ENCODE assay signal across 18 cellular contexts in the genomic region with DNA sequence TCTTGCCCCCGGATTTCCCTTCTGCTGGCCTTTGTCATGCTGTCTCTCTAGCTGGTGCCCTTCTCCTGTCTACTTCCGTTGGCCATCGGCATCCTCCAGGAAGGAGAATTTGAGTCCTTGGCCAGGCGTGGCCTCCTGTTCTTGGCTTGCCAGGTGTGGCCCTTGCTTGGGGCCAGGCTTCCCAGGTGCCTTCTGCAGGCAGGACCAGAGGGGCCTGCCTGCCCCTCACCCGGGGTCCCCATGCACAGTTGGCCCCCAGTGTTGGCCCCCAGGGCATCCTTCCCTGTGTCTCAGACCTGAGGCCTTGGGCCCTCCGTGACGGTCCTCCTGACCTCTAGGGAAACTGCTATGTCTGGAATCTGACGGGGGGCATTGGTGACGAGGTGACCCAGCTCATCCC. TPM values are rescaled to one million over a fixed set of nuclear protein-coding genes. Genes with fewer than 3 reads are reported as not detected.
DNase-seq lines count a peak whose midpoint lies in the region; ATAC-seq, FAIRE-seq and TF ChIP-seq lines count a peak whose summit lies in the region.
"Had no signal": no experiment of that assay in that cellular context is flagged by ENCODE, and none has a peak within 500 bp of the region (broad histone marks: within the 10 kb centered on the region; RNA-seq: fewer than 3 reads in every experiment).

No MANE protein-coding gene starts in this region.

- H3K9me3 ChIP-seq in astrocyte (ENCODE audit: insufficient read depth, low read depth, low read length), result no peaks in the 10 kb centered on the region
- no peaks in the 10 kb centered on the region for H3K9me3 ChIP-seq in small intestine (ENCODE audit: control insufficient read depth, low read depth)
- no peaks in the 10 kb centered on the region for H3K9me3 ChIP-seq in Karpas-422 (ENCODE audit: low read length)
- H3K9me3 ChIP-seq: A549, upper lobe of right lung had no signal

- peak overlapping the region; percentile 83 for H3K4me3 Mint-ChIP-seq in activated CD4-positive, alpha-beta T cell treated with anti-CD3 and anti-CD28 coated beads for 36 hours
- H3K4me3 Mint-ChIP-seq in GM23338 (peak overlapping the region; percentile 54; the same call in 2 of the 3 replicates), astrocyte (ENCODE audit: unreplicated experiment) (peak overlapping the region; percentile 68), neural crest cell (peak overlapping the region; percentile 87)

- 89 to 91% (median 91%) methylated on average over 9 of the region's 9 CpGs for WGBS in small intestine, 3 donors

- peaks cover 30% of the 10 kb centered on the region for H3K36me3 Mint-ChIP-seq in activated CD4-positive, alpha-beta T cell treated with anti-CD3 and anti-CD28 coated beads for 36 hours (ENCODE audit: low read depth)
- H3K36me3 Mint-ChIP-seq in GM23338 (ENCODE audit: low read depth) (peaks cover 26% of the 10 kb centered on the region), astrocyte (ENCODE audit: low read depth, unreplicated experiment) (peaks cover 4% of the 10 kb centered on the region), neural crest cell (ENCODE audit: low read depth) (peaks cover 5% of the 10 kb centered on the region)

- H3K27me3 Mint-ChIP-seq in activated CD4-positive, alpha-beta T cell treated with anti-CD3 and anti-CD28 coated beads for 36 hours, result no peaks in the 10 kb centered on the region
- H3K27me3 Mint-ChIP-seq in GM23338 (ENCODE audit: insufficient read depth, low read depth, poor library complexity) (peaks cover 16% of the 10 kb centered on the region), astrocyte (ENCODE audit: low read depth, unreplicated experiment) (peaks cover 2% of the 10 kb centered on the region), neural crest cell (ENCODE audit: low read depth) (peaks cover 2% of the 10 kb centered on the region)

- H3K9ac ChIP-seq in astrocyte (ENCODE audit: low read length) (no peak overlapping the region), Karpas-422 (ENCODE audit: low read length) (no peak overlapping the region)

- H3K9me2 ChIP-seq in GM23338 (ENCODE audit: insufficient read depth) (no peaks in the 10 kb centered on the region), Karpas-422 (replicated peaks; ENCODE audit: insufficient read depth, low read length) (no peaks in the 10 kb centered on the region)

- no peak overlapping the region for H3K4me3 ChIP-seq in GM23338
- H3K4me3 ChIP-seq in astrocyte (ENCODE audit: insufficient read depth, low read depth, low read length), result no peak overlapping the region
- H3K4me3 ChIP-seq in small intestine (ENCODE audit: low read depth in 1 of 2, low read length in 2 of 2), result no peak overlapping the region
- H3K4me3 ChIP-seq in Karpas-422 (ENCODE audit: low read length), result no peak overlapping the region
- H3K4me3 ChIP-seq: A549, upper lobe of right lung had no signal

- DNase-seq in activated CD4-positive, alpha-beta T cell treated with anti-CD3 and anti-CD28 coated beads for 36 hours, result no peak
- DNase-seq in activated CD4-positive, alpha-beta T cell treated with anti-CD3 and anti-CD28 coated beads, Interleukin-2, amount 50 U/mL, for 1 hour, result no peak
- DNase-seq in GM23338 (ENCODE audit: low spot score) (no peak), astrocyte (ENCODE audit: low read depth) (no peak), neural crest cell (ENCODE audit: low read depth, low spot score) (no peak), small intestine (no peak), Karpas-422 (no peak)
- DNase-seq: activated CD8-positive, alpha-beta memory T cell treated with anti-CD3 and anti-CD28 coated beads, Interleukin-2, amount 50 U/mL, for 48 hours; amniotic stem cell; cerebellar nuclear complex; hippocampal formation; NCI-H774; stimulated activated naive CD4-positive, alpha-beta T cell; upper lobe of right lung had no signal

- H2AFZ ChIP-seq in GM23338 (no peak overlapping the region), astrocyte (ENCODE audit: low read depth, low read length) (no peak overlapping the region), Karpas-422 (ENCODE audit: low read length) (no peak overlapping the region)

- H3K27me3 ChIP-seq in GM23338 (ENCODE audit: insufficient read depth) (no peaks in the 10 kb centered on the region), astrocyte (ENCODE audit: insufficient read depth, low read length) (no peaks in the 10 kb centered on the region), small intestine (ENCODE audit: control insufficient read depth in 2 of 2, insufficient read depth in 2 of 2, low read length in 2 of 2) (no peaks in the 10 kb centered on the region), Karpas-422 (ENCODE audit: low read length) (no peaks in the 10 kb centered on the region)
- H3K27me3 ChIP-seq: upper lobe of right lung had no signal

- peaks cover 9% of the 10 kb centered on the region for H4K20me1 ChIP-seq in GM23338 (replicated peaks; ENCODE audit: insufficient read depth)
- H4K20me1 ChIP-seq in astrocyte (ENCODE audit: insufficient read depth, low read length), result peaks cover 21% of the 10 kb centered on the region
- H4K20me1 ChIP-seq in Karpas-422 (ENCODE audit: insufficient read depth, low read depth, low read length), result peaks cover 7% of the 10 kb centered on the region; the same call in 1 of the 2 replicates

- POLR2A ChIA-PET in activated CD4-positive, alpha-beta T cell treated with anti-CD3 and anti-CD28 coated beads for 36 hours (lab: Charles Lee), result no interaction called here

- H3K79me2 ChIP-seq in GM23338 (replicated peaks; ENCODE audit: insufficient read depth) (peaks cover 6% of the 10 kb centered on the region; the same call in 1 of the 2 replicates), astrocyte (ENCODE audit: insufficient read depth, low read length) (peaks cover 31% of the 10 kb centered on the region), Karpas-422 (ENCODE audit: low read length) (peaks cover 35% of the 10 kb centered on the region)

- H3K27ac ChIP-seq in GM23338 (ENCODE audit: low read depth), result no peak overlapping the region
- no peak overlapping the region for H3K27ac ChIP-seq in astrocyte (ENCODE audit: low read depth, low read length)
- H3K27ac ChIP-seq in small intestine (ENCODE audit: low read depth in 1 of 2, low read length in 1 of 2), result no peak overlapping the region
- no peak overlapping the region for H3K27ac ChIP-seq in Karpas-422 (ENCODE audit: low read length)
- H3K27ac ChIP-seq: A549, upper lobe of right lung had no signal

- H3K4me1 ChIP-seq in GM23338 (ENCODE audit: insufficient read depth) (peaks cover 7% of the 10 kb centered on the region; the same call in 1 of the 2 replicates), astrocyte (ENCODE audit: insufficient read depth, low read length) (peaks cover 19% of the 10 kb centered on the region), small intestine (ENCODE audit: control insufficient read depth in 2 of 2, insufficient read depth in 1 of 2, low read depth in 1 of 2, low read length in 1 of 2) (peaks cover 0 to 3% of the 10 kb centered on the region in 2 donors), Karpas-422 (ENCODE audit: low read length) (peaks cover 42% of the 10 kb centered on the region)

- intact Hi-C loops in activated CD4-positive, alpha-beta T cell treated with anti-CD3 and anti-CD28 coated beads for 36 hours (cut with DNase I, micrococcal nuclease), result loop anchor here (5.0 to 10.0 kb wide), 5 partner anchors 51 to 593 kb away; partner anchors contain the start of genes CRAMP1 (in 1 of the 2), IFT140 (in 1 of the 2), NTN3 (in 1 of the 2) and RNPS1 (in 1 of the 2)

- no peak for ATAC-seq in activated CD4-positive, alpha-beta T cell treated with anti-CD3 and anti-CD28 coated beads for 36 hours
- ATAC-seq in GM23338 (no peak), GM18520 (IDR thresholded peaks at IDR 0.05; ENCODE audit: unreplicated experiment) (no peak)
- ATAC-seq: A549, Panc1, upper lobe of right lung had no signal

- no peaks in the 10 kb centered on the region for H3K9me3 Mint-ChIP-seq in activated CD4-positive, alpha-beta T cell treated with anti-CD3 and anti-CD28 coated beads for 36 hours (ENCODE audit: low read depth)
- H3K9me3 Mint-ChIP-seq in GM23338 (no peaks in the 10 kb centered on the region), astrocyte (ENCODE audit: unreplicated experiment) (no peaks in the 10 kb centered on the region), neural crest cell (no peaks in the 10 kb centered on the region)

- CTCF ChIA-PET in activated CD4-positive, alpha-beta T cell treated with anti-CD3 and anti-CD28 coated beads for 36 hours (lab: Charles Lee), result no interaction called here

- no peak for FAIRE-seq in astrocyte (lab: Jason Lieb, UNC)
- FAIRE-seq in small intestine (lab: Jason Lieb, UNC), result no peak
- FAIRE-seq: A549 had no signal

- 0 out of 2 replicates have a peak, but pooled peaks cover 5% of the 10 kb centered on the region for H3K36me3 ChIP-seq in GM23338 (ENCODE audit: insufficient read depth)
- no peaks in the 10 kb centered on the region for H3K36me3 ChIP-seq in astrocyte (ENCODE audit: insufficient read depth, low read length)
- peaks cover 0 to 2% of the 10 kb centered on the region in 2 donors for H3K36me3 ChIP-seq in small intestine (ENCODE audit: control insufficient read depth in 2 of 2, insufficient read depth in 2 of 2, low read length in 2 of 2)
- 0 out of 2 replicates have a peak, but pooled peaks cover 5% of the 10 kb centered on the region for H3K36me3 ChIP-seq in Karpas-422 (ENCODE audit: insufficient read depth, low read length)

- peaks cover 24% of the 10 kb centered on the region; the same call in 1 of the 2 replicates for H3F3A ChIP-seq in GM23338 (replicated peaks; ENCODE audit: low read depth)

- TF ChIP-seq CTCF in GM23338 (conservative IDR thresholded peaks at IDR 0.05; ENCODE audit: low read depth in 2 of 2) (no peak), astrocyte (IDR thresholded peaks at IDR 0.05; ENCODE audit: insufficient read depth, low read depth, low read length) (no peak), neural crest cell (conservative IDR thresholded peaks at IDR 0.05) (no peak)

- H3K4me1 Mint-ChIP-seq in activated CD4-positive, alpha-beta T cell treated with anti-CD3 and anti-CD28 coated beads for 36 hours, result peaks cover 20% of the 10 kb centered on the region
- peaks cover 23% of the 10 kb centered on the region for H3K4me1 Mint-ChIP-seq in GM23338
- H3K4me1 Mint-ChIP-seq in astrocyte (ENCODE audit: low read depth, unreplicated experiment), result peaks cover 10% of the 10 kb centered on the region
- H3K4me1 Mint-ChIP-seq in neural crest cell, result peaks cover 37% of the 10 kb centered on the region

- H3K27ac Mint-ChIP-seq in activated CD4-positive, alpha-beta T cell treated with anti-CD3 and anti-CD28 coated beads for 36 hours, result peak overlapping the region; percentile 78
- H3K27ac Mint-ChIP-seq in GM23338, result no peak overlapping the region
- H3K27ac Mint-ChIP-seq in astrocyte (ENCODE audit: unreplicated experiment), result peak overlapping the region; percentile 41
- no peak overlapping the region for H3K27ac Mint-ChIP-seq in neural crest cell (ENCODE audit: unreplicated experiment)

- no peak overlapping the region for H3K4me2 ChIP-seq in GM23338
- H3K4me2 ChIP-seq in astrocyte (ENCODE audit: low read length), result no peak overlapping the region
- no peak overlapping the region for H3K4me2 ChIP-seq in Karpas-422 (ENCODE audit: low read depth, low read length, poor library complexity, severe bottlenecking)
- H3K4me2 ChIP-seq: A549 had no signal

RNA-seq across cellular contexts. Expression of gene MLST8, which starts 2.6 kb away (rescaled TPM):
- 10 to 100 TPM; 61.3 to 76.1 TPM for total RNA-seq in activated CD4-positive, alpha-beta T cell treated with anti-CD3 and anti-CD28 coated beads for 36 hours
- total RNA-seq in GM23338 (2014; rRNA removed; shearing (Covaris generic)), result 98.1 and 138 TPM in 2 replicates
- 55.3 and 58.8 TPM in 2 replicates for polyA plus RNA-seq in GM23338 (2016; fragmentation: Nextera tagmentation; extraction: Ambion mirVana)
- total RNA-seq in astrocyte, result 32.6 and 34.7 TPM in 2 replicates
- total RNA-seq in neural crest cell, result 68.1 and 69.2 TPM in 2 replicates
- polyA plus RNA-seq in small intestine, result 10 to 100 TPM; 61.9 to 68.7 (median 63.5) TPM
- total RNA-seq in Karpas-422 (2014; rRNA removed; shearing (Covaris generic); ENCODE audit: low replicate concordance), result 46.3 and 67.0 TPM in 2 replicates

RNA-seq across cellular contexts. Expression of gene BRICD5, which starts 2.8 kb away (rescaled TPM):
- total RNA-seq in activated CD4-positive, alpha-beta T cell treated with anti-CD3 and anti-CD28 coated beads for 36 hours, result 1 to 10 TPM; 8.0 to 8.8 TPM
- 3.8 and 5.3 TPM in 2 replicates for total RNA-seq in GM23338 (2014; rRNA removed; shearing (Covaris generic))
- 4.8 and 6.3 TPM in 2 replicates for polyA plus RNA-seq in GM23338 (2016; fragmentation: Nextera tagmentation; extraction: Ambion mirVana)
- 6.4 and 7.0 TPM in 2 replicates for total RNA-seq in astrocyte
- 31.2 and 32.0 TPM in 2 replicates for total RNA-seq in neural crest cell
- polyA plus RNA-seq in small intestine, result 10 to 100 TPM in 1 of 3 donors, 1 to 10 TPM in 2; 1.6 to 84.1 (median 8.3) TPM
- 3.7 and 7.9 TPM in 2 replicates for total RNA-seq in Karpas-422 (2014; rRNA removed; shearing (Covaris generic); ENCODE audit: low replicate concordance)

RNA-seq across cellular contexts. Expression of gene PGP, which starts 6.8 kb away (rescaled TPM):
- total RNA-seq in activated CD4-positive, alpha-beta T cell treated with anti-CD3 and anti-CD28 coated beads for 36 hours, result 10 to 100 TPM; 11.5 to 15.0 TPM
- 59.3 and 80.3 TPM in 2 replicates for total RNA-seq in GM23338 (2014; rRNA removed; shearing (Covaris generic))
- polyA plus RNA-seq in GM23338 (2016; fragmentation: Nextera tagmentation; extraction: Ambion mirVana) (44.4 and 52.1 TPM in 2 replicates), small intestine (10 to 100 TPM; 12.7 to 16.2 (median 14.1) TPM)
- total RNA-seq in astrocyte (19.4 and 21.1 TPM in 2 replicates), neural crest cell (47.3 and 50.2 TPM in 2 replicates)
- total RNA-seq in Karpas-422 (2014; rRNA removed; shearing (Covaris generic); ENCODE audit: low replicate concordance), result 26.5 and 42.1 TPM in 2 replicates

RNA-seq across cellular contexts. Expression of gene CASKIN1, which starts 11.5 kb away (rescaled TPM):
- total RNA-seq in activated CD4-positive, alpha-beta T cell treated with anti-CD3 and anti-CD28 coated beads for 36 hours, result 1 to 10 TPM in 1 of 2 experiments, under 1 TPM in 1; 0.98 to 1.3 TPM
- total RNA-seq in GM23338 (2014; rRNA removed; shearing (Covaris generic)), result 2.4 and 6.2 TPM in 2 replicates
- polyA plus RNA-seq in GM23338 (2016; fragmentation: Nextera tagmentation; extraction: Ambion mirVana) (1.0 TPM in 2 replicates), small intestine (1 to 10 TPM in 1 of 3 donors, under 1 TPM in 2; 0.27 to 1.1 (median 0.66) TPM)
- total RNA-seq in astrocyte (0.66 and 1.3 TPM in 2 replicates), neural crest cell (18.9 and 20.2 TPM in 2 replicates)
- 0.14 TPM in 1 of 2 replicates, not detected in the other for total RNA-seq in Karpas-422 (2014; rRNA removed; shearing (Covaris generic); ENCODE audit: low replicate concordance)
- total RNA-seq: mononuclear cell had no signal

RNA-seq across cellular contexts. Expression of gene E4F1, which starts 15.5 kb away (rescaled TPM):
- 10 to 100 TPM; 18.0 to 18.6 TPM for total RNA-seq in activated CD4-positive, alpha-beta T cell treated with anti-CD3 and anti-CD28 coated beads for 36 hours
- total RNA-seq in GM23338 (2014; rRNA removed; shearing (Covaris generic)), result 42.0 and 45.5 TPM in 2 replicates
- 22.6 and 22.7 TPM in 2 replicates for polyA plus RNA-seq in GM23338 (2016; fragmentation: Nextera tagmentation; extraction: Ambion mirVana)
- 22.5 and 22.8 TPM in 2 replicates for total RNA-seq in astrocyte
- total RNA-seq in neural crest cell, result 37.5 and 38.9 TPM in 2 replicates
- polyA plus RNA-seq in small intestine, result 10 to 100 TPM; 16.5 to 37.1 (median 28.1) TPM
- 14.8 and 36.9 TPM in 2 replicates for total RNA-seq in Karpas-422 (2014; rRNA removed; shearing (Covaris generic); ENCODE audit: low replicate concordance)

Comparison
In these comparisons a context has a peak if more than half of its experiments do, and no peak if none do; other contexts are left out.
1. H3K27ac Mint-ChIP-seq: peak in activated CD4-positive, alpha-beta T cell treated with anti-CD3 and anti-CD28 coated beads for 36 hours (single experiment) and astrocyte (single experiment); none in GM23338 (single experiment) and neural crest cell (single experiment).
2. Peak in every context shown above with its lines, with median percentiles within 50 percentile points of each other: H3K4me3 Mint-ChIP-seq.